ENCODE assay signal across 20 cellular contexts in the genomic region with DNA sequence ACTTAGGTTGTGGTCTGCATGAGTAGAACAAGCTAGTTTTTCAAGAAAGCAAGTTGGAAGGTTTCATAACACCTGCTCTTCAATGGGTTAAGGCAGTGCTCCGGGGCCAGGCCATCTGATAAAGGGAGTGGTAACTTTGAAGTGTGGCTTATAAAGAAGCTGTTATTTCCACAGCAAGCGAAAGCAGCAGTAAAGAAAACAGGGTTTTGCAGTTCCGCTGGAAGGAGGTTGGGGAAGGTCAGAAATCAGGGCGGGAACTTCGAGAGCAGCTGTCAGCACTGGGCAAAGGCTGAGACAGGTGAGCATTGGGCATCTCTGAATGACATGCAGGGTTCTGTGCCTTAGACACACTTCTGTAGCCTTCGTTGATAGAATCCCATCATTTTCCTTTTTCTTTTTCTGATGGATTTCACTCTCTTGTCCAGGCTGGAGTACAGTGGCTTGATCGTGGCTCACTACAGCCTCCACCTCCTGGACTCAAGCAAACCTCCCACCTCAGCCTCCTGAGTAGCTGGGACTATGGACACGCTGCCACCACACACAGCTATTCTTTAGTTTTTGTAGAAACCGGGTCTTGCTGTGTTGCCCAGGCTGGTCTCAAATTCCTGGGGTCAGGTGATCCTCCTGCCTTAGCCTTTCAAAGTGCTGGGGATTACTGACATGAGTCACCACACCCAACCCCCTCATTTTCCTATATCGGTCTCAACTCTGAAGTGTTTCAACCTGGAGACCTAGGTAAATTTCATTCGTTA. TPM values are rescaled to one million over a fixed set of nuclear protein-coding genes. Genes with fewer than 3 reads are reported as not detected.
A peak's percentile ranks its signal among the peaks of the same experiment; 100 is the strongest.
DNase-seq lines count a peak whose midpoint lies in the region; ATAC-seq lines count a peak whose summit lies in the region.
"Had no signal": no experiment of that assay in that cellular context is flagged by ENCODE, and none has a peak within 500 bp of the region (broad histone marks: within the 10 kb centered on the region; RNA-seq: fewer than 3 reads in every experiment).

No MANE protein-coding gene starts in this region.

- DNase-seq in HT-29 (ENCODE audit: low spot score) (peak; percentile 69), OCI-M1 (lab: John Stamatoyannopoulos, UW) (peak; percentile 74), epithelial cell of prostate (ENCODE audit: low read depth, low spot score) (no peak), renal cortical epithelial cell (ENCODE audit: low read depth) (peak; percentile 79), NAMALWA (ENCODE audit: low spot score) (no peak), AG08395 (ENCODE audit: low spot score) (no peak)
- no peak for DNase-seq in stimulated activated CD4-positive, alpha-beta T cell treated with anti-CD3 and anti-CD28 coated beads, Interleukin-1b, Interleukin-23, amount 100 ng/mL, for 48 hours
- DNase-seq: activated CD4-positive, alpha-beta T cell treated with anti-CD3 and anti-CD28 coated beads for 1 hour; activated CD8-positive, alpha-beta memory T cell treated with anti-CD3 and anti-CD28 coated beads, Interleukin-2, amount 50 U/mL, for 48 hours; DMS79; effector memory CD4-positive, alpha-beta T cell; natural killer cell; NCI-H2081; NCI-H774; psoas muscle had no signal

- H3K27ac ChIP-seq in epithelial cell of prostate = peak overlapping the region; percentile 95
- H3K27ac ChIP-seq: BLaER1 treated with 17β-estradiol and CSF1 and Interleukin-3, amounts not matched to agents 10 nM and 100 nM; psoas muscle; thoracic aorta had no signal

- ATAC-seq in GM21576 (IDR thresholded peaks at IDR 0.05; ENCODE audit: unreplicated experiment) = no peak
- ATAC-seq: GM23338, psoas muscle, Right ventricle myocardium inferior had no signal

RNA-seq across cellular contexts. Expression of gene TMEM51, which starts 20.5 kb away (rescaled TPM):
- 23.5 and 24.7 TPM in 2 replicates for total RNA-seq in HT-29 (2014; rRNA removed; shearing (Covaris generic))
- 37.4 and 55.9 TPM in 2 replicates for total RNA-seq in renal cortical epithelial cell
- total RNA-seq: natural killer cell had no signal

Comparison
In these comparisons a context has a peak if more than half of its experiments do, and no peak if none do; other contexts are left out.
1. DNase-seq: peak in HT-29 (single experiment), OCI-M1 (single experiment) and renal cortical epithelial cell (single experiment); none in epithelial cell of prostate (single experiment), NAMALWA (single experiment), AG08395 (single experiment) and stimulated activated CD4-positive, alpha-beta T cell treated with anti-CD3 and anti-CD28 coated beads, Interleukin-1b, Interleukin-23, amount 100 ng/mL, for 48 hours (single experiment).